ENCODE assay signal across 17 cellular contexts in the genomic region with DNA sequence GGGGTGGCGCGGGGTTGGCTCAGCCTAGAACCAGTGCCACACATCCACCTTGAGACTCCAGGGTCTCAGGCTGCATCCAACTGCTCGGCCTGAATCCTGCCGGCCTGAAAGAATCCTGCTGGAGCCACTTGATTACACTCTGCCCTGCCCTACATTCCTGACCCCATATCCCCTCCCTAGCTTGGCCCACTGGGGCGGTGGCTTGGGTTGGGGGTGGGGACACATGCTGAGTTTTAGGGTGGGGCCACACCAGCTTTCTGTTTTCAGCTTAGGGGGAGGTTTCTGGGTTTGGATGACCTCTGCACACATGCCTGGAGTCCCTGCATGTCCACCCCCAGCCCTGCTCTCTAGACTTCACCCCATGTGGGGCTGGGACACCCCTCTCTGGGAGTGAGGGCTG. TPM values are rescaled to one million over a fixed set of nuclear protein-coding genes. Genes with fewer than 3 reads are reported as not detected.
A peak's percentile ranks its signal among the peaks of the same experiment; 100 is the strongest.
DNase-seq lines count a peak whose midpoint lies in the region; ATAC-seq and TF ChIP-seq lines count a peak whose summit lies in the region.
"Had no signal": no experiment of that assay in that cellular context is flagged by ENCODE, and none has a peak within 500 bp of the region (broad histone marks: within the 10 kb centered on the region; RNA-seq: fewer than 3 reads in every experiment).

No MANE protein-coding gene starts in this region.

- peaks cover 45% of the 10 kb centered on the region for H3K4me1 Mint-ChIP-seq in GM23338
- peaks cover 65% of the 10 kb centered on the region for H3K4me1 Mint-ChIP-seq in stimulated activated memory B cell treated with anti-CD40 and anti-IgM and Interleukin-4, amounts not matched to agents 10 μg/mL and 1 μg/mL and 100 μg/mL, for 72 hours

- no peak overlapping the region for H3K27ac Mint-ChIP-seq in GM23338
- H3K27ac Mint-ChIP-seq in stimulated activated memory B cell treated with anti-CD40 and anti-IgM and Interleukin-4, amounts not matched to agents 10 μg/mL and 1 μg/mL and 100 μg/mL, for 72 hours: peak overlapping the region; percentile 31
- H3K27ac Mint-ChIP-seq: activated CD8-positive, alpha-beta T cell treated with anti-CD3 and anti-CD28 coated beads for 36 hours had no signal

- H3K27me3 ChIP-seq in GM23338 (ENCODE audit: insufficient read depth): peaks cover 1% of the 10 kb centered on the region; the same call in 1 of the 2 replicates
- H3K27me3 ChIP-seq in SU-DHL-6 (ENCODE audit: low read length): no peaks in the 10 kb centered on the region

- H3K9me3 ChIP-seq in SU-DHL-6 (ENCODE audit: insufficient read depth, low read length): no peaks in the 10 kb centered on the region

- peak overlapping the region; percentile 38 for H3K9ac ChIP-seq in SU-DHL-6 (ENCODE audit: low read length)

- H3K36me3 Mint-ChIP-seq in GM23338 (ENCODE audit: low read depth): peaks cover 4% of the 10 kb centered on the region; the same call in 2 of the 3 replicates
- H3K36me3 Mint-ChIP-seq in stimulated activated memory B cell treated with anti-CD40 and anti-IgM and Interleukin-4, amounts not matched to agents 10 μg/mL and 1 μg/mL and 100 μg/mL, for 72 hours: peaks cover 31% of the 10 kb centered on the region

- peaks cover 10% of the 10 kb centered on the region for H3K27me3 Mint-ChIP-seq in GM23338 (ENCODE audit: insufficient read depth, low read depth, poor library complexity)
- H3K27me3 Mint-ChIP-seq in stimulated activated memory B cell treated with anti-CD40 and anti-IgM and Interleukin-4, amounts not matched to agents 10 μg/mL and 1 μg/mL and 100 μg/mL, for 72 hours: no peaks in the 10 kb centered on the region
- H3K27me3 Mint-ChIP-seq: activated CD8-positive, alpha-beta T cell treated with anti-CD3 and anti-CD28 coated beads for 36 hours had no signal

- H2AFZ ChIP-seq in GM23338 (no peak overlapping the region), SU-DHL-6 (ENCODE audit: low read depth, low read length, severe bottlenecking) (no peak overlapping the region)

- H3K27ac ChIP-seq in GM23338 (ENCODE audit: low read depth): no peak overlapping the region
- peak overlapping the region; percentile 79 for H3K27ac ChIP-seq in SU-DHL-6 (ENCODE audit: low read depth, low read length)

- H4K20me1 ChIP-seq in GM23338 (replicated peaks; ENCODE audit: insufficient read depth): peaks cover 29% of the 10 kb centered on the region
- peaks cover 20% of the 10 kb centered on the region; the same call in 1 of the 2 replicates for H4K20me1 ChIP-seq in SU-DHL-6 (ENCODE audit: low read depth, low read length)

- H3K4me2 ChIP-seq in GM23338 (no peak overlapping the region), SU-DHL-6 (ENCODE audit: low read depth, low read length, poor library complexity, severe bottlenecking) (peak overlapping the region; percentile 56)

- H3F3A ChIP-seq in GM23338 (replicated peaks; ENCODE audit: low read depth) (0 out of 2 replicates have a peak, but pooled peaks cover under 1% of the 10 kb centered on the region), SU-DHL-6 (ENCODE audit: insufficient read depth) (peaks cover 22% of the 10 kb centered on the region)

- ATAC-seq in GM23338: peak; percentile 16
- ATAC-seq in stimulated activated memory B cell treated with anti-CD40 and anti-IgM and Interleukin-4, amounts not matched to agents 10 μg/mL and 1 μg/mL and 100 μg/mL, for 72 hours: peak; percentile 32
- ATAC-seq: activated CD8-positive, alpha-beta T cell treated with anti-CD3 and anti-CD28 coated beads for 36 hours had no signal

- no peak for DNase-seq in GM23338 (ENCODE audit: low spot score)
- peak; percentile 24 for DNase-seq in left kidney (ENCODE audit: low read depth, low spot score)
- DNase-seq in activated gamma-delta T cell treated with Interleukin-2 at 50 U/mL for 16 hours: no peak
- DNase-seq in activated CD4-positive, CD25-positive, alpha-beta regulatory T cell treated with anti-CD3 and anti-CD28 coated beads, Interleukin-2, amount 50 U/mL, for 72 hours: no peak
- no peak for DNase-seq in DMS 273 (lab: John Stamatoyannopoulos, UW; ENCODE audit: unreplicated experiment)
- DNase-seq in stimulated activated CD8-positive, alpha-beta memory T cell treated with anti-CD3 and anti-CD28 coated beads, Interleukin-4, amount 100 ng/mL, for 48 hours: no peak
- DNase-seq: activated CD8-positive, alpha-beta T cell treated with anti-CD3 and anti-CD28 coated beads for 36 hours; amygdala; DND-41; glutamatergic neuron; H9; NCI-H226; retina; stimulated activated CD4-positive, alpha-beta T cell treated with anti-CD3 and anti-CD28 coated beads, Interleukin-4, amount 100 ng/mL, for 1 hour had no signal

- no peak overlapping the region for H3K4me3 Mint-ChIP-seq in GM23338
- H3K4me3 Mint-ChIP-seq in stimulated activated memory B cell treated with anti-CD40 and anti-IgM and Interleukin-4, amounts not matched to agents 10 μg/mL and 1 μg/mL and 100 μg/mL, for 72 hours: no peak overlapping the region
- H3K4me3 Mint-ChIP-seq: activated CD8-positive, alpha-beta T cell treated with anti-CD3 and anti-CD28 coated beads for 36 hours; H9 had no signal

- H3K36me3 ChIP-seq in GM23338 (ENCODE audit: insufficient read depth) (0 out of 2 replicates have a peak, but pooled peaks cover 5% of the 10 kb centered on the region), SU-DHL-6 (ENCODE audit: low read length) (no peaks in the 10 kb centered on the region; the same call in 1 of the 2 replicates)

- H3K79me2 ChIP-seq in GM23338 (replicated peaks; ENCODE audit: insufficient read depth) (peaks cover 31% of the 10 kb centered on the region; the same call in 1 of the 2 replicates), SU-DHL-6 (ENCODE audit: insufficient read depth, low read length) (peaks cover 65% of the 10 kb centered on the region)

- TF ChIP-seq CTCF in GM23338 (conservative IDR thresholded peaks at IDR 0.05; ENCODE audit: low read depth in 2 of 2) (no peak), SU-DHL-6 (IDR thresholded peaks at IDR 0.05; ENCODE audit: insufficient read depth, low read length, poor library complexity, severe bottlenecking) (no peak)

- H3K9me3 Mint-ChIP-seq in GM23338: no peaks in the 10 kb centered on the region
- no peaks in the 10 kb centered on the region for H3K9me3 Mint-ChIP-seq in stimulated activated memory B cell treated with anti-CD40 and anti-IgM and Interleukin-4, amounts not matched to agents 10 μg/mL and 1 μg/mL and 100 μg/mL, for 72 hours
- H3K9me3 Mint-ChIP-seq: activated CD8-positive, alpha-beta T cell treated with anti-CD3 and anti-CD28 coated beads for 36 hours; H9 had no signal

- H3K4me1 ChIP-seq in GM23338 (ENCODE audit: insufficient read depth): peaks cover 33% of the 10 kb centered on the region

- H3K9me2 ChIP-seq in GM23338 (ENCODE audit: insufficient read depth): no peaks in the 10 kb centered on the region
- no peaks in the 10 kb centered on the region for H3K9me2 ChIP-seq in SU-DHL-6 (replicated peaks; ENCODE audit: insufficient read depth, low read length)

- H3K4me3 ChIP-seq in GM23338 (no peak overlapping the region), SU-DHL-6 (ENCODE audit: insufficient read depth, low read length, poor library complexity, severe bottlenecking) (no peak overlapping the region)
- H3K4me3 ChIP-seq: coronary artery had no signal

TF ChIP-seq in GM23338, 12 proteins besides CTCF, POLR2A, EP300 and RAD21 (continues in another document):
- TF ChIP-seq, protein P1, sequence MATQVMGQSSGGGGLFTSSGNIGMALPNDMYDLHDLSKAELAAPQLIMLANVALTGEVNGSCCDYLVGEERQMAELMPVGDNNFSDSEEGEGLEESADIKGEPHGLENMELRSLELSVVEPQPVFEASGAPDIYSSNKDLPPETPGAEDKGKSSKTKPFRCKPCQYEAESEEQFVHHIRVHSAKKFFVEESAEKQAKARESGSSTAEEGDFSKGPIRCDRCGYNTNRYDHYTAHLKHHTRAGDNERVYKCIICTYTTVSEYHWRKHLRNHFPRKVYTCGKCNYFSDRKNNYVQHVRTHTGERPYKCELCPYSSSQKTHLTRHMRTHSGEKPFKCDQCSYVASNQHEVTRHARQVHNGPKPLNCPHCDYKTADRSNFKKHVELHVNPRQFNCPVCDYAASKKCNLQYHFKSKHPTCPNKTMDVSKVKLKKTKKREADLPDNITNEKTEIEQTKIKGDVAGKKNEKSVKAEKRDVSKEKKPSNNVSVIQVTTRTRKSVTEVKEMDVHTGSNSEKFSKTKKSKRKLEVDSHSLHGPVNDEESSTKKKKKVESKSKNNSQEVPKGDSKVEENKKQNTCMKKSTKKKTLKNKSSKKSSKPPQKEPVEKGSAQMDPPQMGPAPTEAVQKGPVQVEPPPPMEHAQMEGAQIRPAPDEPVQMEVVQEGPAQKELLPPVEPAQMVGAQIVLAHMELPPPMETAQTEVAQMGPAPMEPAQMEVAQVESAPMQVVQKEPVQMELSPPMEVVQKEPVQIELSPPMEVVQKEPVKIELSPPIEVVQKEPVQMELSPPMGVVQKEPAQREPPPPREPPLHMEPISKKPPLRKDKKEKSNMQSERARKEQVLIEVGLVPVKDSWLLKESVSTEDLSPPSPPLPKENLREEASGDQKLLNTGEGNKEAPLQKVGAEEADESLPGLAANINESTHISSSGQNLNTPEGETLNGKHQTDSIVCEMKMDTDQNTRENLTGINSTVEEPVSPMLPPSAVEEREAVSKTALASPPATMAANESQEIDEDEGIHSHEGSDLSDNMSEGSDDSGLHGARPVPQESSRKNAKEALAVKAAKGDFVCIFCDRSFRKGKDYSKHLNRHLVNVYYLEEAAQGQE (IDR thresholded peaks at IDR 0.05; ENCODE audit: unreplicated experiment): no peak
- no peak for TF ChIP-seq POLR2AphosphoS5 (IDR thresholded peaks at IDR 0.05; ENCODE audit: low read depth)
- TF ChIP-seq ZNF114 (CRISPR knock-in tag; IDR thresholded peaks at IDR 0.05): no peak
- TF ChIP-seq EZH2 (IDR thresholded peaks at IDR 0.05; ENCODE audit: low read depth, unreplicated experiment): no peak

RNA-seq across cellular contexts. Expression of a gene that starts 6.8 kb away (rescaled TPM):
- 29.8 and 31.9 TPM in 2 replicates for total RNA-seq in GM23338 (2014; rRNA removed; shearing (Covaris generic))
- 7.1 and 7.3 TPM in 2 replicates for polyA plus RNA-seq in GM23338 (2016; fragmentation: Nextera tagmentation; extraction: Ambion mirVana)

RNA-seq across cellular contexts. Expression of a gene that starts 47.8 kb away (rescaled TPM):
- total RNA-seq in GM23338 (2014; rRNA removed; shearing (Covaris generic)): 45.0 and 50.7 TPM in 2 replicates
- 21.9 and 22.2 TPM in 2 replicates for polyA plus RNA-seq in GM23338 (2016; fragmentation: Nextera tagmentation; extraction: Ambion mirVana)
